ENCODE assay signal across 22 cellular contexts in the genomic region with DNA sequence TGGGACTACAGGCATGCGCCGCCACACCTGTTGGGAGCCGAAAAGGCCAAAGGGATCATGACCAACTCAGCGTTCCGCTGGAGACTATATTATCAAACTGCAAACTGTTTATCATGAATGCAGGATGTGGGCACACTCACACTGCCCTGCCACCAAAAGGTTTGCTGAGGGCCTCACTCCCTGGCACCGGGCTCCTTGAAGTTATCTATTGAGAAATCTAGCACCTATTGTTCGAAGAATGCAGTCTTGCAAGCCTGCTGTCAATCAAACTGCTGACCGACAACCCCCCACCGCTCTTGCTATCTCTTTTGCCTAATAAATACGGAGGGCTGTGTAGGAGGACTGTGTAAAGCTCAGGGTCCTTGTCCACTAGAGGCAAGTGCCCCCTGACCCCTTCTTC.
"Had no signal": no experiment of that assay in that cellular context is flagged by ENCODE, and none has a peak within 500 bp of the region (broad histone marks: within the 10 kb centered on the region; RNA-seq: fewer than 3 reads in every experiment).

No MANE protein-coding gene starts in this region.

- H3K36me3 Mint-ChIP-seq: activated naive CD8-positive, alpha-beta T cell; stimulated activated memory B cell treated with anti-CD40 and anti-IgM and Interleukin-4, amounts not matched to agents 10 μg/mL and 1 μg/mL and 100 μg/mL, for 72 hours had no signal

- H3K27ac Mint-ChIP-seq: activated CD8-positive, alpha-beta T cell treated with anti-CD3 and anti-CD28 coated beads, Interleukin-2, amount 10 ng/mL, durations not matched to agents 7 days and 5 days; activated naive CD8-positive, alpha-beta T cell; activated T-helper 1 cell treated with anti-CD3 and anti-CD28 coated beads, Interleukin-12 subunit alpha, Interleukin-12 subunit beta, Interleukin-2, Interleukin-4 antibody, amounts not matched to agents 30 ng/mL and 10 ng/mL and 1 ng/mL, durations not matched to agents 14 hours and 24 hours and 36 hours; stimulated activated memory B cell treated with anti-CD40 and anti-IgM and Interleukin-4, amounts not matched to agents 10 μg/mL and 1 μg/mL and 100 μg/mL, for 72 hours had no signal

- H3K9me3 Mint-ChIP-seq: stimulated activated memory B cell treated with anti-CD40 and anti-IgM and Interleukin-4, amounts not matched to agents 10 μg/mL and 1 μg/mL and 100 μg/mL, for 72 hours had no signal

- H3K4me3 ChIP-seq: adrenal gland, heart right ventricle, left lung, lung, thoracic aorta, upper lobe of right lung had no signal

- H3K27ac ChIP-seq: adrenal gland, heart right ventricle, left lung, thoracic aorta, upper lobe of right lung had no signal

- H3K4me3 Mint-ChIP-seq: activated CD8-positive, alpha-beta T cell treated with anti-CD3 and anti-CD28 coated beads, Interleukin-2, amount 10 ng/mL, durations not matched to agents 7 days and 5 days; activated naive CD8-positive, alpha-beta T cell; activated T-helper 1 cell treated with anti-CD3 and anti-CD28 coated beads, Interleukin-12 subunit alpha, Interleukin-12 subunit beta, Interleukin-2, Interleukin-4 antibody, amounts not matched to agents 30 ng/mL and 10 ng/mL and 1 ng/mL, durations not matched to agents 14 hours and 24 hours and 36 hours; stimulated activated memory B cell treated with anti-CD40 and anti-IgM and Interleukin-4, amounts not matched to agents 10 μg/mL and 1 μg/mL and 100 μg/mL, for 72 hours had no signal

- H3K27me3 Mint-ChIP-seq: activated naive CD8-positive, alpha-beta T cell; naive thymus-derived CD4-positive, alpha-beta T cell; stimulated activated memory B cell treated with anti-CD40 and anti-IgM and Interleukin-4, amounts not matched to agents 10 μg/mL and 1 μg/mL and 100 μg/mL, for 72 hours had no signal

- ATAC-seq: activated CD8-positive, alpha-beta T cell treated with anti-CD3 and anti-CD28 coated beads, Interleukin-2, amount 10 ng/mL, durations not matched to agents 7 days and 5 days; heart right ventricle; left lung; naive thymus-derived CD4-positive, alpha-beta T cell; sciatic nerve; stimulated activated memory B cell treated with anti-CD40 and anti-IgM and Interleukin-4, amounts not matched to agents 10 μg/mL and 1 μg/mL and 100 μg/mL, for 72 hours; upper lobe of right lung had no signal

- H3K27me3 ChIP-seq: adrenal gland, heart right ventricle, left lung, upper lobe of right lung had no signal

- H3K4me1 ChIP-seq: upper lobe of right lung had no signal

- H3K9me3 ChIP-seq: adrenal gland, heart right ventricle, left lung, thoracic aorta, upper lobe of right lung had no signal

- H3K36me3 ChIP-seq: adrenal gland, heart right ventricle, left lung, thoracic aorta, upper lobe of right lung had no signal

- DNase-seq: activated CD4-positive, alpha-beta T cell treated with anti-CD3 and anti-CD28 coated beads for 1 hour; activated CD4-positive, alpha-beta T cell treated with anti-CD3 and anti-CD28 coated beads, Interleukin-2, amount 50 U/mL, for 1 hour; activated CD8-positive, alpha-beta T cell treated with anti-CD3 and anti-CD28 coated beads, Interleukin-2, amount 10 ng/mL, durations not matched to agents 7 days and 5 days; activated gamma-delta T cell; cortex of kidney; erythroblast; foreskin fibroblast; heart right ventricle; kidney; left lung; naive thymus-derived CD4-positive, alpha-beta T cell; small intestine; stimulated activated CD4-positive, alpha-beta T cell treated with anti-CD3 and anti-CD28 coated beads, Interleukin-2, amount 100 ng/mL, for 24 hours; T-helper 9 cell; upper lobe of right lung had no signal
